Comparison of ENCODE assay signal across 36 cellular contexts in genomic region chr14:63887899-63888298, GRCh38.
"Had no signal": no experiment of that assay in that cellular context is flagged by ENCODE, and none has a peak within 500 bp of the region (broad histone marks: within the 10 kb centered on the region; RNA-seq: fewer than 3 reads in every experiment).

No MANE protein-coding gene starts in this region.

- H3K9me3 ChIP-seq: adrenal gland, body of pancreas, colonic mucosa had no signal

- H3K4me3 Mint-ChIP-seq: activated CD4-positive, alpha-beta memory T cell treated with anti-CD3 and anti-CD28 coated beads for 36 hours; activated CD4-positive, alpha-beta T cell treated with anti-CD3 and anti-CD28 coated beads for 36 hours; activated CD4-positive, alpha-beta T cell treated with anti-CD3 and anti-CD28 coated beads, Interleukin-2, amount 10 ng/mL, durations not matched to agents 24 days and 14 days; activated CD8-positive, alpha-beta memory T cell treated with anti-CD3 and anti-CD28 coated beads, Interleukin-2, amount 10 ng/mL, durations not matched to agents 7 days and 5 days; activated CD8-positive, alpha-beta T cell treated with anti-CD3 and anti-CD28 coated beads, Interleukin-2, amount 10 ng/mL, durations not matched to agents 7 days and 5 days; activated naive CD4-positive, alpha-beta T cell treated with anti-CD3 and anti-CD28 coated beads for 36 hours; activated naive CD4-positive, alpha-beta T cell treated with anti-CD3 and anti-CD28 coated beads, Interleukin-2, amount 50 U/mL, for 24 hours; activated naive CD8-positive, alpha-beta T cell treated with anti-CD3 and anti-CD28 coated beads for 36 hours; activated naive CD8-positive, alpha-beta T cell treated with anti-CD3 and anti-CD28 coated beads, Interleukin-2, amount 50 U/mL, for 24 hours; activated T-helper 1 cell treated with anti-CD3 and anti-CD28 coated beads, Interleukin-12 subunit alpha, Interleukin-12 subunit beta, Interleukin-2, Interleukin-4 antibody, amounts not matched to agents 30 ng/mL and 10 ng/mL and 1 ng/mL, durations not matched to agents 14 hours and 24 hours and 36 hours; T-helper 17 cell; T-helper 2 cell treated with Interferon-gamma antibody and Interleukin-4, amounts not matched to agents 5 μg/mL and 100 μg/mL, for 36 hours had no signal

- H3K27ac ChIP-seq: adrenal gland, colonic mucosa, epithelial cell of prostate, WERI-Rb-1 had no signal

- DNase-seq: activated CD4-positive, alpha-beta memory T cell treated with anti-CD3 and anti-CD28 coated beads for 36 hours; activated CD4-positive, alpha-beta T cell treated with anti-CD3 and anti-CD28 coated beads for 36 hours; activated CD4-positive, alpha-beta T cell treated with anti-CD3 and anti-CD28 coated beads, Interleukin-2, amount 10 ng/mL, durations not matched to agents 24 days and 14 days; activated CD4-positive, CD25-positive, alpha-beta regulatory T cell; activated CD4-positive, CD25-positive, alpha-beta regulatory T cell treated with anti-CD3 and anti-CD28 coated beads, Interleukin-2, amount 50 U/mL, for 72 hours; activated CD8-positive, alpha-beta memory T cell treated with anti-CD3 and anti-CD28 coated beads, Interleukin-2, amount 10 ng/mL, durations not matched to agents 7 days and 5 days; activated CD8-positive, alpha-beta memory T cell treated with anti-CD3 and anti-CD28 coated beads, Interleukin-2, amount 50 U/mL, for 4 hours; activated CD8-positive, alpha-beta T cell treated with anti-CD3 and anti-CD28 coated beads, Interleukin-2, amount 10 ng/mL, durations not matched to agents 7 days and 5 days; activated effector memory CD4-positive, alpha-beta T cell treated with anti-CD3 and anti-CD28 coated beads, Interleukin-2, amount 50 U/mL, for 16 hours; activated naive CD4-positive, alpha-beta T cell treated with anti-CD3 and anti-CD28 coated beads for 36 hours; activated naive CD8-positive, alpha-beta T cell treated with anti-CD3 and anti-CD28 coated beads for 36 hours; activated naive CD8-positive, alpha-beta T cell treated with anti-CD3 and anti-CD28 coated beads, Interleukin-2, amount 50 U/mL, for 24 hours; activated T-cell treated with anti-CD3 and anti-CD28 coated beads, Interleukin-2, amount 50 U/mL, for 1 hour; activated T-cell treated with anti-CD3 and anti-CD28 coated beads, Interleukin-2, amount 50 U/mL, for 48 hours; adrenal gland; amygdala; aorta; body of pancreas; caudate nucleus; cerebellar nuclear complex; colonic mucosa; effector CD8-positive, alpha-beta T cell; foreskin fibroblast; head of caudate nucleus; T-helper 1 cell; T-helper 17 cell; T1000; WERI-Rb-1 had no signal

- H3K9me3 Mint-ChIP-seq: activated CD4-positive, alpha-beta memory T cell treated with anti-CD3 and anti-CD28 coated beads for 36 hours; activated CD4-positive, alpha-beta T cell treated with anti-CD3 and anti-CD28 coated beads, Interleukin-2, amount 10 ng/mL, durations not matched to agents 24 days and 14 days; activated naive CD4-positive, alpha-beta T cell treated with anti-CD3 and anti-CD28 coated beads for 36 hours; activated naive CD4-positive, alpha-beta T cell treated with anti-CD3 and anti-CD28 coated beads, Interleukin-2, amount 50 U/mL, for 24 hours; activated naive CD8-positive, alpha-beta T cell treated with anti-CD3 and anti-CD28 coated beads for 36 hours; activated naive CD8-positive, alpha-beta T cell treated with anti-CD3 and anti-CD28 coated beads, Interleukin-2, amount 50 U/mL, for 24 hours; activated T-helper 1 cell treated with anti-CD3 and anti-CD28 coated beads, Interleukin-12 subunit alpha, Interleukin-12 subunit beta, Interleukin-2, Interleukin-4 antibody, amounts not matched to agents 30 ng/mL and 10 ng/mL and 1 ng/mL, durations not matched to agents 14 hours and 24 hours and 36 hours; activated T-helper 2 cell treated with anti-CD3 and anti-CD28 coated beads, Interferon-gamma antibody, Interleukin-2, Interleukin-4, amounts not matched to agents 10 μg/mL and 5 μg/mL and 100 μg/mL, durations not matched to agents 14 hours and 24 hours and 36 hours; T-helper 2 cell treated with Interferon-gamma antibody and Interleukin-4, amounts not matched to agents 5 μg/mL and 100 μg/mL, for 36 hours had no signal

- ATAC-seq: activated CD4-positive, alpha-beta T cell treated with anti-CD3 and anti-CD28 coated beads for 36 hours; activated CD8-positive, alpha-beta memory T cell treated with anti-CD3 and anti-CD28 coated beads, Interleukin-2, amount 10 ng/mL, durations not matched to agents 7 days and 5 days; activated CD8-positive, alpha-beta T cell treated with anti-CD3 and anti-CD28 coated beads, Interleukin-2, amount 10 ng/mL, durations not matched to agents 7 days and 5 days; activated naive CD8-positive, alpha-beta T cell treated with anti-CD3 and anti-CD28 coated beads, Interleukin-2, amount 50 U/mL, for 24 hours; body of pancreas; T-helper 17 cell had no signal

- H3K27me3 ChIP-seq: adrenal gland, body of pancreas, colonic mucosa had no signal

- H3K36me3 Mint-ChIP-seq: activated CD4-positive, alpha-beta memory T cell treated with anti-CD3 and anti-CD28 coated beads for 36 hours had no signal

- H3K4me3 ChIP-seq: adrenal gland, body of pancreas, colonic mucosa had no signal

- FAIRE-seq: endometrium, endothelial cell of umbilical vein, frontal cortex had no signal

- H3K27me3 Mint-ChIP-seq: activated CD4-positive, alpha-beta memory T cell treated with anti-CD3 and anti-CD28 coated beads for 36 hours; activated CD4-positive, alpha-beta T cell treated with anti-CD3 and anti-CD28 coated beads for 36 hours; activated CD4-positive, alpha-beta T cell treated with anti-CD3 and anti-CD28 coated beads, Interleukin-2, amount 10 ng/mL, durations not matched to agents 24 days and 14 days; activated CD8-positive, alpha-beta memory T cell treated with anti-CD3 and anti-CD28 coated beads, Interleukin-2, amount 10 ng/mL, durations not matched to agents 7 days and 5 days; activated naive CD4-positive, alpha-beta T cell treated with anti-CD3 and anti-CD28 coated beads, Interleukin-2, amount 50 U/mL, for 24 hours; activated naive CD8-positive, alpha-beta T cell treated with anti-CD3 and anti-CD28 coated beads for 36 hours; activated naive CD8-positive, alpha-beta T cell treated with anti-CD3 and anti-CD28 coated beads, Interleukin-2, amount 50 U/mL, for 24 hours; T-helper 17 cell had no signal

- H3K36me3 ChIP-seq: adrenal gland, colonic mucosa, WERI-Rb-1 had no signal

- H3K27ac Mint-ChIP-seq: activated CD4-positive, alpha-beta memory T cell treated with anti-CD3 and anti-CD28 coated beads for 36 hours; activated CD4-positive, alpha-beta T cell treated with anti-CD3 and anti-CD28 coated beads for 36 hours; activated CD4-positive, alpha-beta T cell treated with anti-CD3 and anti-CD28 coated beads, Interleukin-2, amount 10 ng/mL, durations not matched to agents 24 days and 14 days; activated CD8-positive, alpha-beta memory T cell treated with anti-CD3 and anti-CD28 coated beads, Interleukin-2, amount 10 ng/mL, durations not matched to agents 7 days and 5 days; activated CD8-positive, alpha-beta T cell treated with anti-CD3 and anti-CD28 coated beads, Interleukin-2, amount 10 ng/mL, durations not matched to agents 7 days and 5 days; activated naive CD4-positive, alpha-beta T cell treated with anti-CD3 and anti-CD28 coated beads for 36 hours; activated naive CD4-positive, alpha-beta T cell treated with anti-CD3 and anti-CD28 coated beads, Interleukin-2, amount 50 U/mL, for 24 hours; activated naive CD8-positive, alpha-beta T cell treated with anti-CD3 and anti-CD28 coated beads for 36 hours; activated naive CD8-positive, alpha-beta T cell treated with anti-CD3 and anti-CD28 coated beads, Interleukin-2, amount 50 U/mL, for 24 hours; activated T-helper 1 cell treated with anti-CD3 and anti-CD28 coated beads, Interleukin-12 subunit alpha, Interleukin-12 subunit beta, Interleukin-2, Interleukin-4 antibody, amounts not matched to agents 30 ng/mL and 10 ng/mL and 1 ng/mL, durations not matched to agents 14 hours and 24 hours and 36 hours; activated T-helper 2 cell treated with anti-CD3 and anti-CD28 coated beads, Interferon-gamma antibody, Interleukin-2, Interleukin-4, amounts not matched to agents 10 μg/mL and 5 μg/mL and 100 μg/mL, durations not matched to agents 14 hours and 24 hours and 36 hours; T-helper 17 cell; T-helper 2 cell treated with Interferon-gamma antibody and Interleukin-4, amounts not matched to agents 5 μg/mL and 100 μg/mL, for 36 hours had no signal
